ENCODE assay signal across 11 cellular contexts in genomic region chr2:68548396-68548795, GRCh38.
"Had no signal": no experiment of that assay in that cellular context is flagged by ENCODE, and none has a peak within 500 bp of the region (broad histone marks: within the 10 kb centered on the region; RNA-seq: fewer than 3 reads in every experiment).

No MANE protein-coding gene starts in this region.

- DNase-seq: activated CD4-positive, alpha-beta T cell treated with anti-CD3 and anti-CD28 coated beads, Interleukin-2, amount 50 U/mL, for 4 hours; activated CD4-positive, CD25-positive, alpha-beta regulatory T cell treated with anti-CD3 and anti-CD28 coated beads, Interleukin-2, amount 50 U/mL, for 72 hours; activated effector memory CD4-positive, alpha-beta T cell treated with Interleukin-2 at 50 U/mL for 16 hours; activated T-cell treated with anti-CD3 and anti-CD28 coated beads, Interleukin-2, amount 50 U/mL, for 24 hours; colonic mucosa; effector CD4-positive, alpha-beta T cell; heart right ventricle; left ventricle myocardium inferior; stomach; T-helper 9 cell had no signal

- H3K4me3 ChIP-seq: colonic mucosa, heart right ventricle, left ventricle myocardium inferior, stomach, thoracic aorta had no signal

- H3K4me1 ChIP-seq: colonic mucosa, heart right ventricle, left ventricle myocardium inferior, stomach had no signal

- H3K27ac ChIP-seq: colonic mucosa, heart right ventricle, left ventricle myocardium inferior, stomach, thoracic aorta had no signal

- H3K9me3 ChIP-seq: colonic mucosa, heart right ventricle, left ventricle myocardium inferior, stomach, thoracic aorta had no signal

- H3K36me3 ChIP-seq: colonic mucosa, left ventricle myocardium inferior, thoracic aorta had no signal

- H3K27me3 ChIP-seq: colonic mucosa, heart right ventricle, stomach had no signal
